1 cellular context compared by ENCODE assay signal in the genomic region with DNA sequence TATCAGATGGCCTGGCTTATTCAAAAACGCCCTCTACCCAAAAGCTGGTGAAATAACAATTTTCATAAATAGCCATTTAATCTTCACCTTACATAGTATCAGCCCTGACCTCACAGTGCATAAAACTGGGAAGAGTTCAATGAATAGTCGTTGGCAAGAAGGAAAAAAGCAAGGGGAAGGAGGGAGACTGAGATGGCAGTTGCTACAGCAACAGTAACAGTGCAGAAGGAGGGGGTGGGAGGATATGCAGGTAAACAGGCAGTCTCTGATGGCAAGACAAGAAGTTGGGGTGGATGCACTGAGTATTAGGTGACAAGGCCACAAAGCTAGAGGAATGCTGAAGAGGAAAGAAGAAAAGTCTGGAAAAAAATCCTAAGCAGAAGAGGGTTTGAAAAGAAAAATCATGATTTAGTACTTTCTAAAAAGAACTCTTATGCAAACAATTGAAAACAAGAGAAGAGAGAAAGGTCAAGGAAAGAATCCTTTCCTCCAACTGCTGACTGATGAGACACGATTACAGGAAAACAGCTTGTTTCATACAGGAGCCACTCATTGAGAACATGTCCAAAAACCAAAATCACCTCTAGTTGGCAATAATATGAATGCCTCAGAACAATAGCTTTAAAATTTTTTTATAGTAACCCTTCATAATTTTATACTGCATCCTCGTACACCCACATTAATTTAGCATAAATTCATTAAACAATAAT.
TF ChIP-seq lines count a peak whose summit lies in the region.

No MANE protein-coding gene starts in this region.

TF ChIP-seq in WTC11, 78 proteins besides CTCF, POLR2A, EP300 and RAD21 (continued from another document):
- TF ChIP-seq, protein P1, sequence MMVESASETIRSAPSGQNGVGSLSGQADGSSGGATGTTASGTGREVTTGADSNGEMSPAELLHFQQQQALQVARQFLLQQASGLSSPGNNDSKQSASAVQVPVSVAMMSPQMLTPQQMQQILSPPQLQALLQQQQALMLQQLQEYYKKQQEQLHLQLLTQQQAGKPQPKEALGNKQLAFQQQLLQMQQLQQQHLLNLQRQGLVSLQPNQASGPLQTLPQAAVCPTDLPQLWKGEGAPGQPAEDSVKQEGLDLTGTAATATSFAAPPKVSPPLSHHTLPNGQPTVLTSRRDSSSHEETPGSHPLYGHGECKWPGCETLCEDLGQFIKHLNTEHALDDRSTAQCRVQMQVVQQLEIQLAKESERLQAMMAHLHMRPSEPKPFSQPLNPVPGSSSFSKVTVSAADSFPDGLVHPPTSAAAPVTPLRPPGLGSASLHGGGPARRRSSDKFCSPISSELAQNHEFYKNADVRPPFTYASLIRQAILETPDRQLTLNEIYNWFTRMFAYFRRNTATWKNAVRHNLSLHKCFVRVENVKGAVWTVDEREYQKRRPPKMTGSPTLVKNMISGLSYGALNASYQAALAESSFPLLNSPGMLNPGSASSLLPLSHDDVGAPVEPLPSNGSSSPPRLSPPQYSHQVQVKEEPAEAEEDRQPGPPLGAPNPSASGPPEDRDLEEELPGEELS (CRISPR knock-in tag; IDR thresholded peaks at IDR 0.05) = no peak
- TF ChIP-seq NFE2L1 (CRISPR knock-in tag; IDR thresholded peaks at IDR 0.05) (no peak), ZNF263 (CRISPR knock-in tag; IDR thresholded peaks at IDR 0.05; ENCODE audit: low read depth) (no peak)
